ENCODE assay signal across 1 cellular context in the genomic region with DNA sequence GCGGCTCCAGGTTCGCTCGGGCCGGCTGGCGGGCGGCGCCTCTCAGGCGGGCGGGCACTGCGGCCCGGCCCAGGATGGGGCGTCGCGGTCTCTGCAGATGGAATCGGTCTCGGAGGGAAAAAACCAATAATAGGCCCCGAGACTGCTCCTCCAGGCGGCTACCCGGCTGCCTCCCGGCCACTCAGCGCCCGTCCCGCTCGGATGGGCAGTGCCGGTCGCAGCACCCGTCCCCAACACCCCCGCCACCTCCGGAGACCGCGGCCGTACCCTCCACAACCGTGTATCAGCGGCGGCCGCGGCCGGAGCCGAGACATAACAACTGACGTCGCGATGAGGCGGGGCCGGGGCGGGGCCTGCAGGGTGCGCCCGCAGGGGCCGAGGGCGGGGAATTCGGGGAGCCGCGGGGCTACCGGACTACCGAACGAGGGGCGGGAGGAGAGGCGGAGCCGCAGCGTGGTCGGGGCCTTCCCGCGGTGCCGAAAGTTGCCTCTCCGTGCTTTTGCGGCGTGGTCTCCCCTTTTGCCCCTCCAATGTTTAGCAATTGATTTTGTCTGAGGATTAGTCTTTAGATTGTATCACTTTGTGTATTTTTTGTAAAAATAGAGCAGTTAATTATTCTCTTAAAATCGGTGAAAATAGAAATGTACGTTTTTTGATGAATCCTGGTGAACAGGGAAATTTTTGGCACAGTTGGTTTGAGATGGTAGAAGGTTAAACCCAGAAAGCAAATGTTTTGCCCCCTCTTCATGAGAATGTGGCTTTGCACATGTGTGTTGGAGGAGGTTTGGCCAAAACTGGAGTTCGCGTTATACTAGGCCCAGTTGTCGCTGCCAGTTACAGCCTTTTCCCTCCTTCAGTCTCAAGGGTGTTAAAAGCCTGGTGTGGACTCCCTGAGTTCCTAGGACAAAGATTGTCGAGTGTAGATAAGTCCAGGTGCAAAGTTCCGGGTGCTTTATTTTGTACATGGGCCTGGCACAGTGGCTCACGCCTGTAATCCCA.
A peak's percentile ranks its signal among the peaks of the same experiment; 100 is the strongest.
TF ChIP-seq lines count a peak whose summit lies in the region.

A gene with protein sequence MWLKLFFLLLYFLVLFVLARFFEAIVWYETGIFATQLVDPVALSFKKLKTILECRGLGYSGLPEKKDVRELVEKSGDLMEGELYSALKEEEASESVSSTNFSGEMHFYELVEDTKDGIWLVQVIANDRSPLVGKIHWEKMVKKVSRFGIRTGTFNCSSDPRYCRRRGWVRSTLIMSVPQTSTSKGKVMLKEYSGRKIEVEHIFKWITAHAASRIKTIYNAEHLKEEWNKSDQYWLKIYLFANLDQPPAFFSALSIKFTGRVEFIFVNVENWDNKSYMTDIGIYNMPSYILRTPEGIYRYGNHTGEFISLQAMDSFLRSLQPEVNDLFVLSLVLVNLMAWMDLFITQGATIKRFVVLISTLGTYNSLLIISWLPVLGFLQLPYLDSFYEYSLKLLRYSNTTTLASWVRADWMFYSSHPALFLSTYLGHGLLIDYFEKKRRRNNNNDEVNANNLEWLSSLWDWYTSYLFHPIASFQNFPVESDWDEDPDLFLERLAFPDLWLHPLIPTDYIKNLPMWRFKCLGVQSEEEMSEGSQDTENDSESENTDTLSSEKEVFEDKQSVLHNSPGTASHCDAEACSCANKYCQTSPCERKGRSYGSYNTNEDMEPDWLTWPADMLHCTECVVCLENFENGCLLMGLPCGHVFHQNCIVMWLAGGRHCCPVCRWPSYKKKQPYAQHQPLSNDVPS (minus strand): TSS at position 317 of the 999 bp plus-strand sequence. CDS start 979 bp downstream, outside the sequence.

TF ChIP-seq in HepG2, 621 proteins besides CTCF, POLR2A, EP300 and RAD21 (continued from another document and continues in another):
- TF ChIP-seq, protein P1, sequence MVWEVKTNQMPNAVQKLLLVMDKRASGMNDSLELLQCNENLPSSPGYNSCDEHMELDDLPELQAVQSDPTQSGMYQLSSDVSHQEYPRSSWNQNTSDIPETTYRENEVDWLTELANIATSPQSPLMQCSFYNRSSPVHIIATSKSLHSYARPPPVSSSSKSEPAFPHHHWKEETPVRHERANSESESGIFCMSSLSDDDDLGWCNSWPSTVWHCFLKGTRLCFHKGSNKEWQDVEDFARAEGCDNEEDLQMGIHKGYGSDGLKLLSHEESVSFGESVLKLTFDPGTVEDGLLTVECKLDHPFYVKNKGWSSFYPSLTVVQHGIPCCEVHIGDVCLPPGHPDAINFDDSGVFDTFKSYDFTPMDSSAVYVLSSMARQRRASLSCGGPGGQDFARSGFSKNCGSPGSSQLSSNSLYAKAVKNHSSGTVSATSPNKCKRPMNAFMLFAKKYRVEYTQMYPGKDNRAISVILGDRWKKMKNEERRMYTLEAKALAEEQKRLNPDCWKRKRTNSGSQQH (CRISPR knock-in tag; IDR thresholded peaks at IDR 0.05; ENCODE audit: low read depth) = peak; percentile 89
- peak; percentile 67; the same call in 1 of the 2 replicates for TF ChIP-seq FOXC1 (CRISPR knock-in tag; IDR thresholded peaks at IDR 0.05; ENCODE audit: borderline replicate concordance)
- TF ChIP-seq ZNF761 (CRISPR knock-in tag; conservative IDR thresholded peaks at IDR 0.05) = peak; percentile 73; the same call in 1 of the 2 replicates
- no peak for TF ChIP-seq EHMT2 (IDR thresholded peaks at IDR 0.05; ENCODE audit: borderline replicate concordance, low read depth, low read length)
- TF ChIP-seq, protein P2, sequence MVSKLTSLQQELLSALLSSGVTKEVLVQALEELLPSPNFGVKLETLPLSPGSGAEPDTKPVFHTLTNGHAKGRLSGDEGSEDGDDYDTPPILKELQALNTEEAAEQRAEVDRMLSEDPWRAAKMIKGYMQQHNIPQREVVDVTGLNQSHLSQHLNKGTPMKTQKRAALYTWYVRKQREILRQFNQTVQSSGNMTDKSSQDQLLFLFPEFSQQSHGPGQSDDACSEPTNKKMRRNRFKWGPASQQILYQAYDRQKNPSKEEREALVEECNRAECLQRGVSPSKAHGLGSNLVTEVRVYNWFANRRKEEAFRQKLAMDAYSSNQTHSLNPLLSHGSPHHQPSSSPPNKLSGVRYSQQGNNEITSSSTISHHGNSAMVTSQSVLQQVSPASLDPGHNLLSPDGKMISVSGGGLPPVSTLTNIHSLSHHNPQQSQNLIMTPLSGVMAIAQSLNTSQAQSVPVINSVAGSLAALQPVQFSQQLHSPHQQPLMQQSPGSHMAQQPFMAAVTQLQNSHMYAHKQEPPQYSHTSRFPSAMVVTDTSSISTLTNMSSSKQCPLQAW (CRISPR knock-in tag; IDR thresholded peaks at IDR 0.05) = peak; percentile 62; the same call in 1 of the 2 replicates
- TF ChIP-seq, protein P3, sequence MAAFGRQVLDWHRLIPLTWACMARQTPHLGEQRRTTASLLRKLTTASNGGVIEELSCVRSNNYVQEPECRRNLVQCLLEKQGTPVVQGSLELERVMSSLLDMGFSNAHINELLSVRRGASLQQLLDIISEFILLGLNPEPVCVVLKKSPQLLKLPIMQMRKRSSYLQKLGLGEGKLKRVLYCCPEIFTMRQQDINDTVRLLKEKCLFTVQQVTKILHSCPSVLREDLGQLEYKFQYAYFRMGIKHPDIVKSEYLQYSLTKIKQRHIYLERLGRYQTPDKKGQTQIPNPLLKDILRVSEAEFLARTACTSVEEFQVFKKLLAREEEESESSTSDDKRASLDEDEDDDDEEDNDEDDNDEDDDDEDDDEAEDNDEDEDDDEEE (CRISPR knock-in tag; IDR thresholded peaks at IDR 0.05) = peak; percentile 78; the same call in 1 of the 2 replicates
- peak; percentile 79 for TF ChIP-seq KAT8 (CRISPR knock-in tag; IDR thresholded peaks at IDR 0.05)
- no peak for TF ChIP-seq NCOR1 (IDR thresholded peaks at IDR 0.05; ENCODE audit: borderline replicate concordance, low read length)
- no peak for TF ChIP-seq ZNF296 (CRISPR knock-in tag; conservative IDR thresholded peaks at IDR 0.05)
- TF ChIP-seq ZNF101 (CRISPR knock-in tag; IDR thresholded peaks at IDR 0.05; ENCODE audit: borderline replicate concordance, low read depth) = no peak
- peak; percentile 39 for TF ChIP-seq TBL1XR1 (IDR thresholded peaks at IDR 0.05; ENCODE audit: borderline replicate concordance, low read length, partially characterized antibody)
- peak; percentile 82 for TF ChIP-seq KDM5B (CRISPR knock-in tag; IDR thresholded peaks at IDR 0.05; ENCODE audit: borderline replicate concordance)
- TF ChIP-seq GFI1 (CRISPR knock-in tag; IDR thresholded peaks at IDR 0.05; ENCODE audit: borderline replicate concordance) = no peak; the same call in 1 of the 2 replicates
- no peak for TF ChIP-seq THYN1 (CRISPR knock-in tag; IDR thresholded peaks at IDR 0.05; ENCODE audit: borderline replicate concordance, low read depth)
- TF ChIP-seq ZBTB8A (CRISPR knock-in tag; IDR thresholded peaks at IDR 0.05; ENCODE audit: borderline replicate concordance, low read depth) = 0 out of 2 replicates have a peak, but pooled peaks have one; percentile 61
- TF ChIP-seq, protein P4, sequence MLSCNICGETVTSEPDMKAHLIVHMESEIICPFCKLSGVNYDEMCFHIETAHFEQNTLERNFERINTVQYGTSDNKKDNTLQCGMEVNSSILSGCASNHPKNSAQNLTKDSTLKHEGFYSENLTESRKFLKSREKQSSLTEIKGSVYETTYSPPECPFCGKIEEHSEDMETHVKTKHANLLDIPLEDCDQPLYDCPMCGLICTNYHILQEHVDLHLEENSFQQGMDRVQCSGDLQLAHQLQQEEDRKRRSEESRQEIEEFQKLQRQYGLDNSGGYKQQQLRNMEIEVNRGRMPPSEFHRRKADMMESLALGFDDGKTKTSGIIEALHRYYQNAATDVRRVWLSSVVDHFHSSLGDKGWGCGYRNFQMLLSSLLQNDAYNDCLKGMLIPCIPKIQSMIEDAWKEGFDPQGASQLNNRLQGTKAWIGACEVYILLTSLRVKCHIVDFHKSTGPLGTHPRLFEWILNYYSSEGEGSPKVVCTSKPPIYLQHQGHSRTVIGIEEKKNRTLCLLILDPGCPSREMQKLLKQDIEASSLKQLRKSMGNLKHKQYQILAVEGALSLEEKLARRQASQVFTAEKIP (CRISPR knock-in tag; IDR thresholded peaks at IDR 0.05; ENCODE audit: borderline replicate concordance) = no peak
- TF ChIP-seq, protein P5, sequence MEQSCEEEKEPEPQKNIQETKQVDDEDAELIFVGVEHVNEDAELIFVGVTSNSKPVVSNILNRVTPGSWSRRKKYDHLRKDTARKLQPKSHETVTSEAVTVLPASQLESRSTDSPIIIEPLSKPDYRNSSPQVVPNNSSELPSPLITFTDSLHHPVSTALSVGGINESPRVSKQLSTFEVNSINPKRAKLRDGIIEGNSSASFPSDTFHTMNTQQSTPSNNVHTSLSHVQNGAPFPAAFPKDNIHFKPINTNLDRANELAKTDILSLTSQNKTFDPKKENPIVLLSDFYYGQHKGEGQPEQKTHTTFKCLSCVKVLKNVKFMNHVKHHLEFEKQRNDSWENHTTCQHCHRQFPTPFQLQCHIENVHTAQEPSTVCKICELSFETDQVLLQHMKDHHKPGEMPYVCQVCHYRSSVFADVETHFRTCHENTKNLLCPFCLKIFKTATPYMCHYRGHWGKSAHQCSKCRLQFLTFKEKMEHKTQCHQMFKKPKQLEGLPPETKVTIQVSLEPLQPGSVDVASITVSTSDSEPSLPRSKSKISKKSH (CRISPR knock-in tag; IDR thresholded peaks at IDR 0.05; ENCODE audit: borderline replicate concordance) = peak; percentile 85
- peak; percentile 95 for TF ChIP-seq ZNF264 (CRISPR knock-in tag; IDR thresholded peaks at IDR 0.05)
- TF ChIP-seq MIER3 (CRISPR knock-in tag; IDR thresholded peaks at IDR 0.05; ENCODE audit: borderline replicate concordance) = no peak
- TF ChIP-seq TOPORS (CRISPR knock-in tag; IDR thresholded peaks at IDR 0.05) = no peak; the same call in 1 of the 2 replicates
- TF ChIP-seq, protein P6, sequence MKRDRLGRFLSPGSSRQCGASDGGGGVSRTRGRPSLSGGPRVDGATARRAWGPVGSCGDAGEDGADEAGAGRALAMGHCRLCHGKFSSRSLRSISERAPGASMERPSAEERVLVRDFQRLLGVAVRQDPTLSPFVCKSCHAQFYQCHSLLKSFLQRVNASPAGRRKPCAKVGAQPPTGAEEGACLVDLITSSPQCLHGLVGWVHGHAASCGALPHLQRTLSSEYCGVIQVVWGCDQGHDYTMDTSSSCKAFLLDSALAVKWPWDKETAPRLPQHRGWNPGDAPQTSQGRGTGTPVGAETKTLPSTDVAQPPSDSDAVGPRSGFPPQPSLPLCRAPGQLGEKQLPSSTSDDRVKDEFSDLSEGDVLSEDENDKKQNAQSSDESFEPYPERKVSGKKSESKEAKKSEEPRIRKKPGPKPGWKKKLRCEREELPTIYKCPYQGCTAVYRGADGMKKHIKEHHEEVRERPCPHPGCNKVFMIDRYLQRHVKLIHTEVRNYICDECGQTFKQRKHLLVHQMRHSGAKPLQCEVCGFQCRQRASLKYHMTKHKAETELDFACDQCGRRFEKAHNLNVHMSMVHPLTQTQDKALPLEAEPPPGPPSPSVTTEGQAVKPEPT (CRISPR knock-in tag; IDR thresholded peaks at IDR 0.05; ENCODE audit: low read depth) = no peak
- TF ChIP-seq HOXA9 (CRISPR knock-in tag; IDR thresholded peaks at IDR 0.05; ENCODE audit: borderline replicate concordance) = 0 out of 2 replicates have a peak, but pooled peaks have one; percentile 44
- TF ChIP-seq ZFP37 (CRISPR knock-in tag; IDR thresholded peaks at IDR 0.05; ENCODE audit: borderline replicate concordance) = peak; percentile 92
- TF ChIP-seq, protein P7, sequence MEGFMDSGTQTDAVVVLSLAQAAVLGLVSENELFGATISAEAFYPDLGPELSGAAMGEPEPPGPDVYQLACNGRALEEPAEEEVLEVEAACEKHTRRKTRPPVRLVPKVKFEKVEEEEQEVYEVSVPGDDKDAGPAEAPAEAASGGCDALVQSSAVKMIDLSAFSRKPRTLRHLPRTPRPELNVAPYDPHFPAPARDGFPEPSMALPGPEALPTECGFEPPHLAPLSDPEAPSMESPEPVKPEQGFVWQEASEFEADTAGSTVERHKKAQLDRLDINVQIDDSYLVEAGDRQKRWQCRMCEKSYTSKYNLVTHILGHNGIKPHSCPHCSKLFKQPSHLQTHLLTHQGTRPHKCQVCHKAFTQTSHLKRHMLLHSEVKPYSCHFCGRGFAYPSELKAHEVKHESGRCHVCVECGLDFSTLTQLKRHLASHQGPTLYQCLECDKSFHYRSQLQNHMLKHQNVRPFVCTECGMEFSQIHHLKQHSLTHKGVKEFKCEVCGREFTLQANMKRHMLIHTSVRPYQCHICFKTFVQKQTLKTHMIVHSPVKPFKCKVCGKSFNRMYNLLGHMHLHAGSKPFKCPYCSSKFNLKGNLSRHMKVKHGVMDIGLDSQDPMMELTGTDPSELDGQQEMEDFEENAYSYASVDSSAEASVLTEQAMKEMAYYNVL (CRISPR knock-in tag; IDR thresholded peaks at IDR 0.05; ENCODE audit: borderline replicate concordance) = peak; percentile 54; the same call in 1 of the 2 replicates
- peak; percentile 77; the same call in 1 of the 2 replicates for TF ChIP-seq PHF21A (CRISPR knock-in tag; IDR thresholded peaks at IDR 0.05)
- TF ChIP-seq ZNF234 (CRISPR knock-in tag; conservative IDR thresholded peaks at IDR 0.05) = 0 out of 2 replicates have a peak, but pooled peaks have one; percentile 55
- peak; percentile 42; the same call in 1 of the 2 replicates for TF ChIP-seq ZNF468 (CRISPR knock-in tag; IDR thresholded peaks at IDR 0.05)
- peak; percentile 78 for TF ChIP-seq ZNF619 (CRISPR knock-in tag; IDR thresholded peaks at IDR 0.05)
- no peak for TF ChIP-seq SRSF4 (IDR thresholded peaks at IDR 0.05; ENCODE audit: low read depth, low read length, poor library complexity, severe bottlenecking)
- TF ChIP-seq ZNF589 (CRISPR knock-in tag; conservative IDR thresholded peaks at IDR 0.05) = no peak
- peak; percentile 88 for TF ChIP-seq IRF2 (CRISPR knock-in tag; IDR thresholded peaks at IDR 0.05)
- TF ChIP-seq ZNF12 (CRISPR knock-in tag; IDR thresholded peaks at IDR 0.05) = peak; percentile 86
- TF ChIP-seq ZNF615 (CRISPR knock-in tag; IDR thresholded peaks at IDR 0.05; ENCODE audit: borderline replicate concordance) = no peak
- no peak for TF ChIP-seq ATF1 (CRISPR knock-in tag; IDR thresholded peaks at IDR 0.05)
